Comparison of ENCODE assay signal across 27 cellular contexts in the genomic region with DNA sequence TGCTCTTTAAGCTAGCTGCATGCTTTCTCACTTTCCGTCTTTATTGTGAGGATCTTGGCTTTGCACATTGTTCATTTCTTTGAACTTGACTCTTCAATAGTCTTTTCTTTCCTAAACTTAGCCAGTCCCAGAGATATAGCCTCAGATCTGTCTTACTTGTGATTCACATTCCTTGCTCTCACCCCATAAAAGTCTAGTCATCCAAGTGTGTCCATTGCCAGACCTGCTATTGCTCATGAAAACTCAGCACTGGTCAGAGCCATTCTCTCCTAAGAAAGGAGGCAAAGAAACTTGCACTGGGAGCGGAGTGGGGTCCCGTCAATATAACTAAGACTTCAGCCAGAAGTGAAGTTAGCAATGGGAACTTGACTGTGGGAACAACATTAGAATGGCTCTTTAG.
"Had no signal": no experiment of that assay in that cellular context is flagged by ENCODE, and none has a peak within 500 bp of the region (broad histone marks: within the 10 kb centered on the region; RNA-seq: fewer than 3 reads in every experiment).

No MANE protein-coding gene starts in this region.

- FAIRE-seq: RCC 7860 had no signal

- DNase-seq: activated B cell treated with CpG ODN at 0.5 μM for 24 hours; activated CD4-positive, alpha-beta memory T cell treated with anti-CD3 and anti-CD28 coated beads, Interleukin-2, amount 10 ng/mL, durations not matched to agents 7 days and 5 days; activated CD4-positive, alpha-beta T cell treated with anti-CD3 and anti-CD28 coated beads for 1 hour; activated CD4-positive, alpha-beta T cell treated with anti-CD3 and anti-CD28 coated beads, Interleukin-2, amount 10 ng/mL, durations not matched to agents 24 days and 14 days; activated gamma-delta T cell; activated naive CD4-positive, alpha-beta T cell treated with anti-CD3 and anti-CD28 coated beads, Interleukin-2, amount 10 ng/mL, durations not matched to agents 7 days and 5 days; activated naive CD8-positive, alpha-beta T cell treated with anti-CD3 and anti-CD28 coated beads for 36 hours; activated T-cell treated with anti-CD3 and anti-CD28 coated beads for 4 hours; activated T-cell treated with anti-CD3 and anti-CD28 coated beads, Interleukin-2, amount 50 U/mL, for 48 hours; brain microvascular endothelial cell; Kasumi-1; KBM-7; NCI-H1048; NCI-H1417; NCI-H1694; NCI-H2029; NCI-H2107; NCI-H2171 treated with DMSO at 0.1 percent for 48 hours; NCI-H226; NCI-H69; NK-92 treated with Interleukin-12 subunit alpha and Interleukin-12 subunit beta, amount 100 ng/mL, for 24 hours; SHP77; T-helper 17 cell; T-helper 9 cell had no signal

- ATAC-seq: activated T-helper 17 cell treated with anti-CD3 and anti-CD28 coated beads, Interleukin-2, amount 50 U/mL, for 72 hours; T-helper 17 cell had no signal

- H3K27me3 ChIP-seq: brain microvascular endothelial cell, cardiac muscle cell had no signal

- H3K36me3 ChIP-seq: brain microvascular endothelial cell, cardiac muscle cell had no signal

- H3K4me3 ChIP-seq: cardiac muscle cell had no signal

- H3K27ac ChIP-seq: brain microvascular endothelial cell, cardiac muscle cell had no signal
